In the genomic region with DNA sequence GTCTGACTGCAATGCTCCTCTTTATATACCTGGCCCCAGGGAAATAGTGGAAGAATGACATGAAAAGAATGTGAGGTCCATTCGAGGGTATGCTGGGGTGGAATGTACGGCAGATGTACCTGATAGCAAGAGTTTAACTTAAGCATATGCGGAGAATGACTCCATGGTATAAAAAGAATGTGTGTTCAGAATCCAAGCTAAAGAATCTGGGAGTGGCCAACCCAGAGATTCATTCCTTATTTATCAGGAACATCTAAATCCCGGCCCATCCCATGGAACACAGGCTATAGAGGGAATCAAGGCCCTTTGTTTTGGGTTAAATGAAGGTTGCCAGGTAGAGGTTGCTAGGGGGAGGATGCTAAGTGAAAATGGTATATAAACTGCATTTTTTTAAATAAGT, we compare ENCODE assay signal across 20 cellular contexts.
"Had no signal": no experiment of that assay in that cellular context is flagged by ENCODE, and none has a peak within 500 bp of the region (broad histone marks: within the 10 kb centered on the region; RNA-seq: fewer than 3 reads in every experiment).

No MANE protein-coding gene starts in this region.

- H3K4me3 Mint-ChIP-seq: activated CD4-positive, alpha-beta T cell treated with anti-CD3 and anti-CD28 coated beads, Interleukin-2, amount 10 ng/mL, durations not matched to agents 24 days and 14 days; activated CD8-positive, alpha-beta T cell treated with anti-CD3 and anti-CD28 coated beads, Interleukin-2, amount 10 ng/mL, durations not matched to agents 7 days and 5 days; activated naive CD4-positive, alpha-beta T cell treated with anti-CD3 and anti-CD28 coated beads, Interleukin-2, amount 10 ng/mL, durations not matched to agents 7 days and 5 days; activated naive CD8-positive, alpha-beta T cell treated with anti-CD3 and anti-CD28 coated beads, Interleukin-2, amount 50 U/mL, for 24 hours; activated T-cell treated with anti-CD3 and anti-CD28 coated beads, Interleukin-2, amount 50 U/mL, for 4 hours; memory B cell; naive thymus-derived CD8-positive, alpha-beta T cell; stimulated activated effector memory CD8-positive, alpha-beta T cell treated with anti-CD3 and anti-CD28 coated beads, Interleukin-12 subunit alpha, Interleukin-12 subunit beta, amount 100 ng/mL, for 72 hours; type B pancreatic cell had no signal

- H3K36me3 Mint-ChIP-seq: activated naive CD4-positive, alpha-beta T cell treated with anti-CD3 and anti-CD28 coated beads, Interleukin-2, amount 10 ng/mL, durations not matched to agents 7 days and 5 days; memory B cell; naive thymus-derived CD8-positive, alpha-beta T cell; stimulated activated effector memory CD8-positive, alpha-beta T cell treated with anti-CD3 and anti-CD28 coated beads, Interleukin-12 subunit alpha, Interleukin-12 subunit beta, amount 100 ng/mL, for 72 hours; type B pancreatic cell had no signal

- H3K36me3 ChIP-seq: ovary, stomach had no signal

- ATAC-seq: activated CD8-positive, alpha-beta T cell treated with anti-CD3 and anti-CD28 coated beads, Interleukin-2, amount 10 ng/mL, durations not matched to agents 7 days and 5 days; activated naive CD8-positive, alpha-beta T cell treated with anti-CD3 and anti-CD28 coated beads, Interleukin-2, amount 50 U/mL, for 24 hours; activated T-cell treated with anti-CD3 and anti-CD28 coated beads, Interleukin-2, amount 50 U/mL, for 4 hours; left ventricle myocardium superior; naive thymus-derived CD8-positive, alpha-beta T cell; sciatic nerve had no signal

- H3K9me3 Mint-ChIP-seq: activated CD4-positive, alpha-beta T cell treated with anti-CD3 and anti-CD28 coated beads, Interleukin-2, amount 10 ng/mL, durations not matched to agents 24 days and 14 days; activated naive CD4-positive, alpha-beta T cell treated with anti-CD3 and anti-CD28 coated beads, Interleukin-2, amount 10 ng/mL, durations not matched to agents 7 days and 5 days; activated naive CD8-positive, alpha-beta T cell treated with anti-CD3 and anti-CD28 coated beads, Interleukin-2, amount 50 U/mL, for 24 hours; activated T-cell treated with anti-CD3 and anti-CD28 coated beads, Interleukin-2, amount 50 U/mL, for 4 hours; memory B cell; type B pancreatic cell had no signal

- DNase-seq: activated CD4-positive, alpha-beta T cell treated with anti-CD3 and anti-CD28 coated beads, Interleukin-2, amount 10 ng/mL, durations not matched to agents 24 days and 14 days; activated CD8-positive, alpha-beta memory T cell treated with anti-CD3 and anti-CD28 coated beads, Interleukin-2, amount 50 U/mL, for 4 hours; activated CD8-positive, alpha-beta T cell treated with anti-CD3 and anti-CD28 coated beads, Interleukin-2, amount 10 ng/mL, durations not matched to agents 7 days and 5 days; activated naive CD4-positive, alpha-beta T cell treated with anti-CD3 and anti-CD28 coated beads, Interleukin-2, amount 10 ng/mL, durations not matched to agents 7 days and 5 days; activated naive CD8-positive, alpha-beta T cell treated with anti-CD3 and anti-CD28 coated beads, Interleukin-2, amount 50 U/mL, for 24 hours; activated T-cell treated with anti-CD3 and anti-CD28 coated beads, Interleukin-2, amount 50 U/mL, for 4 hours; cerebellar nuclear complex; cortex of kidney; erythroblast; kidney glomerular epithelial cell; left ventricle myocardium superior; naive thymus-derived CD8-positive, alpha-beta T cell; ovary; stimulated activated CD4-positive, alpha-beta T cell treated with anti-CD3 and anti-CD28 coated beads, Interleukin-4, amount 100 ng/mL, for 24 hours; stomach; T1000 had no signal

- H3K4me1 Mint-ChIP-seq: activated CD4-positive, alpha-beta T cell treated with anti-CD3 and anti-CD28 coated beads, Interleukin-2, amount 10 ng/mL, durations not matched to agents 24 days and 14 days; activated naive CD4-positive, alpha-beta T cell treated with anti-CD3 and anti-CD28 coated beads, Interleukin-2, amount 10 ng/mL, durations not matched to agents 7 days and 5 days; activated naive CD8-positive, alpha-beta T cell treated with anti-CD3 and anti-CD28 coated beads, Interleukin-2, amount 50 U/mL, for 24 hours; memory B cell; naive thymus-derived CD8-positive, alpha-beta T cell; stimulated activated effector memory CD8-positive, alpha-beta T cell treated with anti-CD3 and anti-CD28 coated beads, Interleukin-12 subunit alpha, Interleukin-12 subunit beta, amount 100 ng/mL, for 72 hours had no signal

- H3K4me3 ChIP-seq: ovary, stomach had no signal

- H3K27me3 Mint-ChIP-seq: activated CD4-positive, alpha-beta T cell treated with anti-CD3 and anti-CD28 coated beads, Interleukin-2, amount 10 ng/mL, durations not matched to agents 24 days and 14 days; activated naive CD4-positive, alpha-beta T cell treated with anti-CD3 and anti-CD28 coated beads, Interleukin-2, amount 10 ng/mL, durations not matched to agents 7 days and 5 days; type B pancreatic cell had no signal

- H3K4me1 ChIP-seq: stomach had no signal

- H3K9me3 ChIP-seq: ovary, stomach had no signal

- H3K27ac Mint-ChIP-seq: activated CD4-positive, alpha-beta T cell treated with anti-CD3 and anti-CD28 coated beads, Interleukin-2, amount 10 ng/mL, durations not matched to agents 24 days and 14 days; activated CD8-positive, alpha-beta T cell treated with anti-CD3 and anti-CD28 coated beads, Interleukin-2, amount 10 ng/mL, durations not matched to agents 7 days and 5 days; activated naive CD4-positive, alpha-beta T cell treated with anti-CD3 and anti-CD28 coated beads, Interleukin-2, amount 10 ng/mL, durations not matched to agents 7 days and 5 days; activated naive CD8-positive, alpha-beta T cell treated with anti-CD3 and anti-CD28 coated beads, Interleukin-2, amount 50 U/mL, for 24 hours; memory B cell; naive thymus-derived CD8-positive, alpha-beta T cell; stimulated activated effector memory CD8-positive, alpha-beta T cell treated with anti-CD3 and anti-CD28 coated beads, Interleukin-12 subunit alpha, Interleukin-12 subunit beta, amount 100 ng/mL, for 72 hours; type B pancreatic cell had no signal

- H3K27me3 ChIP-seq: ovary, stomach had no signal
